Comparison of ENCODE assay signal across 28 cellular contexts in genomic region chr11:103808246-103808645, GRCh38.
"Had no signal": no experiment of that assay in that cellular context is flagged by ENCODE, and none has a peak within 500 bp of the region (broad histone marks: within the 10 kb centered on the region; RNA-seq: fewer than 3 reads in every experiment).

No MANE protein-coding gene starts in this region.

- H3K4me1 Mint-ChIP-seq: memory B cell; naive B cell; neural crest cell; stimulated activated naive CD8-positive, alpha-beta T cell treated with anti-CD3 and anti-CD28 coated beads, Interleukin-15, amount 100 ng/mL, for 72 hours had no signal

- H3K4me3 Mint-ChIP-seq: dendritic cell treated with granulocyte-macrophage colony-stimulating factor and Interleukin-4, amounts not matched to agents 40 ng/mL and 50 ng/mL, for 4 days; endodermal cell; memory B cell; naive B cell; natural killer cell treated with Interleukin-12 subunit alpha and Interleukin-12 subunit beta and Interleukin-15 and Interleukin-18, amount 100 ng/mL, for 72 hours; neural crest cell; stimulated activated naive CD8-positive, alpha-beta T cell treated with anti-CD3 and anti-CD28 coated beads, Interleukin-15, amount 100 ng/mL, for 72 hours had no signal

- H3K9me3 ChIP-seq: gastrocnemius medialis, mucosa of descending colon, neutrophil, right lobe of liver, suprapubic skin, transverse colon, upper lobe of right lung, vagina had no signal

- DNase-seq: effector CD8-positive, alpha-beta T cell; endodermal cell; gastrocnemius medialis; head of caudate nucleus; kidney; mucosa of descending colon; naive B cell; right lobe of liver; small intestine; stimulated activated CD4-positive, alpha-beta T cell treated with anti-CD3 and anti-CD28 coated beads, Interleukin-12 subunit alpha, Interleukin-12 subunit beta, amount 100 ng/mL, for 4 hours; stimulated activated CD4-positive, alpha-beta T cell treated with anti-CD3 and anti-CD28 coated beads, Interleukin-1b, Interleukin-23, amount 100 ng/mL, for 48 hours; stimulated activated CD4-positive, alpha-beta T cell treated with anti-CD3 and anti-CD28 coated beads, Interleukin-4, amount 100 ng/mL, for 1 hour; stimulated activated CD8-positive, alpha-beta memory T cell treated with anti-CD3 and anti-CD28 coated beads, Interleukin-4, amount 100 ng/mL, for 48 hours; stimulated activated naive CD4-positive, alpha-beta T cell; stimulated activated naive CD8-positive, alpha-beta T cell treated with anti-CD3 and anti-CD28 coated beads, Interleukin-15, amount 100 ng/mL, for 72 hours; transverse colon; upper lobe of right lung had no signal

- H3K27ac Mint-ChIP-seq: dendritic cell treated with granulocyte-macrophage colony-stimulating factor and Interleukin-4, amounts not matched to agents 40 ng/mL and 50 ng/mL, for 4 days; endodermal cell; memory B cell; naive B cell; natural killer cell treated with Interleukin-12 subunit alpha and Interleukin-12 subunit beta and Interleukin-15 and Interleukin-18, amount 100 ng/mL, for 72 hours; progenitor cell of endocrine pancreas; stimulated activated naive CD8-positive, alpha-beta T cell treated with anti-CD3 and anti-CD28 coated beads, Interleukin-15, amount 100 ng/mL, for 72 hours had no signal

- H3K36me3 Mint-ChIP-seq: memory B cell; naive B cell; natural killer cell treated with Interleukin-12 subunit alpha and Interleukin-12 subunit beta and Interleukin-15 and Interleukin-18, amount 100 ng/mL, for 72 hours had no signal

- ATAC-seq: esophagus mucosa; gastrocnemius medialis; left lobe of liver; mucosa of descending colon; natural killer cell treated with Interleukin-12 subunit alpha and Interleukin-12 subunit beta and Interleukin-15 and Interleukin-18, amount 100 ng/mL, for 72 hours; right lobe of liver; stimulated activated naive CD8-positive, alpha-beta T cell treated with anti-CD3 and anti-CD28 coated beads, Interleukin-15, amount 100 ng/mL, for 72 hours; upper lobe of right lung had no signal

- FAIRE-seq: kidney, small intestine had no signal

- H3K27me3 Mint-ChIP-seq: dendritic cell treated with granulocyte-macrophage colony-stimulating factor and Interleukin-4, amounts not matched to agents 40 ng/mL and 50 ng/mL, for 4 days; progenitor cell of endocrine pancreas; stimulated activated naive CD8-positive, alpha-beta T cell treated with anti-CD3 and anti-CD28 coated beads, Interleukin-15, amount 100 ng/mL, for 72 hours had no signal

- H3K36me3 ChIP-seq: gastrocnemius medialis, neutrophil, right lobe of liver, suprapubic skin, transverse colon, upper lobe of right lung, vagina had no signal

- H3K27me3 ChIP-seq: gastrocnemius medialis, neutrophil, right lobe of liver, suprapubic skin, transverse colon, upper lobe of right lung, vagina had no signal

- H3K4me3 ChIP-seq: gastrocnemius medialis, lung, mucosa of descending colon, right lobe of liver, suprapubic skin, transverse colon, upper lobe of right lung, vagina had no signal
